In the genomic region with DNA sequence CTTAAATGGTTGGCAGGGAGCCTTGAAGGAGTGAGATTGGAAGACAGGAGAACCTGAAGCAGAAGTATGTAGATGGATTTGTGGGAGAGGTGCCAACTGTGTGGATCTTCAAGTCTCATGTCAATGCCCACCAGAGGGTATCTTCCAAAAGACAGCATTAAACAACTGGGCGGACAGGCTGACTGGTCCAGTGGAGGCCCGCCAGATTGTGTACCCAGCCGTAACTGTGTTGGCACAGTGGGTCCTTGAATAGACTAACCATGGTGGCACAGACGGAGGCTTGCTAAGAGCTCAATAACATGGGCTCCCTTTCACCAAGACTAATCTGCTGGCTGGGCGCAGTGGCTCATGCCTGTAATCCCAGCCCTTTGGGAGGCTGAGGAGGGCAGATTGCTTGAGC, we compare ENCODE assay signal across 17 cellular contexts. TPM values are rescaled to one million over a fixed set of nuclear protein-coding genes. Genes with fewer than 3 reads are reported as not detected.
DNase-seq lines count a peak whose midpoint lies in the region; ATAC-seq and TF ChIP-seq lines count a peak whose summit lies in the region.
"Had no signal": no experiment of that assay in that cellular context is flagged by ENCODE, and none has a peak within 500 bp of the region (broad histone marks: within the 10 kb centered on the region; RNA-seq: fewer than 3 reads in every experiment).

No MANE protein-coding gene starts in this region.

- H3K36me3 ChIP-seq in thyroid gland, result no peaks in the 10 kb centered on the region
- H3K36me3 ChIP-seq: BLaER1 treated with 17β-estradiol and CSF1 and Interleukin-3, amounts not matched to agents 10 nM and 100 nM had no signal

- ATAC-seq in HG02623 (IDR thresholded peaks at IDR 0.05; ENCODE audit: unreplicated experiment), result no peak
- ATAC-seq: A549; CD8-positive, alpha-beta T cell had no signal

- no peak overlapping the region for H3K4me3 ChIP-seq in thyroid gland (replicated peaks in 1 of 3)
- H3K4me3 ChIP-seq: A549; BLaER1 treated with 17β-estradiol and CSF1 and Interleukin-3, amounts not matched to agents 10 nM and 100 nM had no signal

- 48 to 53% methylated on average over 5 of the region's 5 CpGs for WGBS in thyroid gland, 2 donors

- H3K27me3 ChIP-seq in thyroid gland, result no peaks in the 10 kb centered on the region
- H3K27me3 ChIP-seq: BLaER1 treated with 17β-estradiol and CSF1 and Interleukin-3, amounts not matched to agents 10 nM and 100 nM had no signal

- intact Hi-C loops in thyroid gland (cut with DNase I), result no loop called here

- no peak for TF ChIP-seq POLR2A in thyroid gland (IDR thresholded peaks at IDR 0.05)

- H3K9me3 ChIP-seq in thyroid gland, result no peaks in the 10 kb centered on the region
- H3K9me3 ChIP-seq: A549; BLaER1 treated with 17β-estradiol and CSF1 and Interleukin-3, amounts not matched to agents 10 nM and 100 nM; Caco-2 had no signal

- in situ Hi-C loops in G401 (cut with HindIII; ENCODE audit: low sequenced_read_pairs), result no loop called here

- H3K27ac ChIP-seq in thyroid gland, result no peak overlapping the region
- H3K27ac ChIP-seq: 22Rv1; A549; BLaER1 treated with 17β-estradiol and CSF1 and Interleukin-3, amounts not matched to agents 10 nM and 100 nM; C4-2B had no signal

- no peak for TF ChIP-seq CTCF in thyroid gland (IDR thresholded peaks at IDR 0.05)

- peaks cover 0 to 3% of the 10 kb centered on the region in 2 donors for H3K4me1 ChIP-seq in thyroid gland
- H3K4me1 ChIP-seq: A549, Caco-2 had no signal

- DNase-seq in G401 (ENCODE audit: low spot score) (peak; percentile 76), cerebellar cortex (ENCODE audit: low spot score) (peak; percentile 66), thyroid gland (peak; percentile 62 to 72), DMS79 (lab: John Stamatoyannopoulos, UW) (no peak)
- DNase-seq: AML-193; Caco-2; Calu3; CD4-positive, alpha-beta T cell; CD8-positive, alpha-beta T cell; DND-41; EL; GF-D8 had no signal

RNA-seq across cellular contexts. Expression of a gene that starts 24.2 kb away (rescaled TPM):
- 9.0 and 26.5 TPM in 2 replicates for total RNA-seq in G401 (2014; rRNA removed; shearing (Covaris generic))
- 100 to 1,000 TPM in 1 of 4 donors, 10 to 100 TPM in 3; 78.9 to 120 (median 84.5) TPM for total RNA-seq in thyroid gland
